In genomic region chr5:40518511-40518917, GRCh38 we compare ENCODE assay signal across 13 cellular contexts.
DNase-seq lines count a peak whose midpoint lies in the region; TF ChIP-seq lines count a peak whose summit lies in the region.
"Had no signal": no experiment of that assay in that cellular context is flagged by ENCODE, and none has a peak within 500 bp of the region (broad histone marks: within the 10 kb centered on the region; RNA-seq: fewer than 3 reads in every experiment).

No MANE protein-coding gene starts in this region.

- H3K27me3 ChIP-seq in AG04450 (ENCODE audit: control insufficient read depth, insufficient read depth, low read length): no peaks in the 10 kb centered on the region
- H3K27me3 ChIP-seq: testis had no signal

- POLR2A ChIA-PET in AG04450 (lab: Yijun Ruan, JAX): no interaction called here

- H3K36me3 Mint-ChIP-seq in osteocyte (ENCODE audit: unreplicated experiment): no peaks in the 10 kb centered on the region
- H3K36me3 Mint-ChIP-seq in endothelial cell (ENCODE audit: low read depth, unreplicated experiment): no peaks in the 10 kb centered on the region

- no peak overlapping the region for H3K27ac ChIP-seq in AG04450 (ENCODE audit: low read depth, low read length)
- H3K27ac ChIP-seq: testis had no signal

- H3K27ac Mint-ChIP-seq in osteocyte (ENCODE audit: unreplicated experiment) (no peak overlapping the region), endothelial cell (ENCODE audit: unreplicated experiment) (no peak overlapping the region)
- H3K27ac Mint-ChIP-seq: activated T-helper 2 cell treated with anti-CD3 and anti-CD28 coated beads, Interferon-gamma antibody, Interleukin-2, Interleukin-4, amounts not matched to agents 10 μg/mL and 5 μg/mL and 100 μg/mL, durations not matched to agents 14 hours and 24 hours and 36 hours had no signal

- H3K9me3 Mint-ChIP-seq in osteocyte (ENCODE audit: unreplicated experiment) (peaks cover 5% of the 10 kb centered on the region), endothelial cell (ENCODE audit: unreplicated experiment) (no peaks in the 10 kb centered on the region)

- DNase-seq in AG04450 (ENCODE audit: low read depth, low spot score) (peak; percentile 4), EL (peak; percentile 84), RPMI7951 (ENCODE audit: low read depth) (peak; percentile 87), foreskin fibroblast (peak; percentile 77 to 87), osteocyte (ENCODE audit: extremely low spot score, unreplicated experiment) (no peak), endothelial cell (ENCODE audit: low spot score) (no peak), hepatic stellate cell (ENCODE audit: low spot score) (no peak), NCI-H187 (lab: John Stamatoyannopoulos, UW) (no peak)
- DNase-seq: NCI-H1105, retina, SHP77 treated with DMSO at 0.1 percent for 48 hours, testis had no signal

- peaks cover 13% of the 10 kb centered on the region for H3K4me1 Mint-ChIP-seq in osteocyte (ENCODE audit: unreplicated experiment)
- H3K4me1 Mint-ChIP-seq in endothelial cell (ENCODE audit: unreplicated experiment): no peaks in the 10 kb centered on the region

- no peaks in the 10 kb centered on the region for H3K9me3 ChIP-seq in AG04450 (ENCODE audit: control insufficient read depth, insufficient read depth, low read length)
- H3K9me3 ChIP-seq: testis had no signal

- H3K4me3 ChIP-seq in AG04450 (ENCODE audit: low read depth, low read length) (no peak overlapping the region), foreskin fibroblast (ENCODE audit: low read depth in 1 of 2, low read length in 2 of 2) (no peak overlapping the region)
- H3K4me3 ChIP-seq: testis had no signal

- no peak overlapping the region for H3K4me3 Mint-ChIP-seq in osteocyte (ENCODE audit: unreplicated experiment)
- H3K4me3 Mint-ChIP-seq in endothelial cell (ENCODE audit: unreplicated experiment): no peak overlapping the region

- CTCF ChIA-PET in AG04450 (lab: Charles Lee): no interaction called here

- H3K27me3 Mint-ChIP-seq in osteocyte (ENCODE audit: unreplicated experiment): no peaks in the 10 kb centered on the region
- no peaks in the 10 kb centered on the region for H3K27me3 Mint-ChIP-seq in endothelial cell (ENCODE audit: unreplicated experiment)

- TF ChIP-seq CTCF in AG04450 (IDR thresholded peaks at IDR 0.05; ENCODE audit: low read depth, low read length) (no peak), foreskin fibroblast (IDR thresholded peaks at IDR 0.05; ENCODE audit: low read depth, low read length) (no peak), osteocyte (IDR thresholded peaks at IDR 0.05) (no peak), endothelial cell (IDR thresholded peaks at IDR 0.05; ENCODE audit: unreplicated experiment) (no peak)

Comparison
In these comparisons a context has a peak if more than half of its experiments do, and no peak if none do; other contexts are left out.
1. DNase-seq: peak in AG04450 (single experiment), EL (single experiment), RPMI7951 (single experiment) and foreskin fibroblast (2 of 2); none in osteocyte (single experiment), endothelial cell (single experiment), hepatic stellate cell (single experiment) and NCI-H187 (0 of 2).